Comparison of ENCODE assay signal across 25 cellular contexts in genomic region chr11:98630736-98631135, GRCh38.
A peak's percentile ranks its signal among the peaks of the same experiment; 100 is the strongest.
DNase-seq lines count a peak whose midpoint lies in the region; ATAC-seq, FAIRE-seq and TF ChIP-seq lines count a peak whose summit lies in the region.
"Had no signal": no experiment of that assay in that cellular context is flagged by ENCODE, and none has a peak within 500 bp of the region (broad histone marks: within the 10 kb centered on the region; RNA-seq: fewer than 3 reads in every experiment).

No MANE protein-coding gene starts in this region.

- no peak for DNase-seq in D721Med (ENCODE audit: insufficient read length, low spot score)
- peak; percentile 59 for DNase-seq in NCI-H146 (lab: John Stamatoyannopoulos, UW)
- peak; percentile 95 for DNase-seq in NCI-H82 (lab: John Stamatoyannopoulos, UW)
- DNase-seq in mesendoderm: peak; percentile 21
- no peak for DNase-seq in inferior parietal cortex (ENCODE audit: extremely low spot score)
- DNase-seq in trophoblast cell: no peak
- DNase-seq in NCI-H2107 treated with DMSO at 0.1 percent for 48 hours (lab: John Stamatoyannopoulos, UW; ENCODE audit: unreplicated experiment): no peak
- DNase-seq: BE2C; Caco-2; CD4-positive, CD25-positive, alpha-beta regulatory T cell; HFFc6; MV-4-11; NCI-H1436 treated with DMSO at 0.1 percent for 48 hours; NCI-H345; NCI-H526 treated with DMSO at 0.1 percent for 48 hours; PC-9; SIG-M5; T-helper 1 cell had no signal

- no peak overlapping the region for H4K12ac ChIP-seq in trophoblast cell (ENCODE audit: low read depth, low read length)

- no peaks in the 10 kb centered on the region for H3K27me3 ChIP-seq in mesendoderm (ENCODE audit: insufficient read depth, low read length, poor library complexity)
- H3K27me3 ChIP-seq in trophoblast cell (ENCODE audit: insufficient read depth, low read length): no peaks in the 10 kb centered on the region
- H3K27me3 ChIP-seq: BE2C had no signal

- H2BK15ac ChIP-seq in mesendoderm (replicated peaks; ENCODE audit: low read depth): no peak overlapping the region

- no peak overlapping the region for H2AK5ac ChIP-seq in mesendoderm (ENCODE audit: low read length)
- H2AK5ac ChIP-seq in trophoblast cell (ENCODE audit: low read length): no peak overlapping the region

- H3K18ac ChIP-seq in mesendoderm (ENCODE audit: low read length): no peak overlapping the region
- H3K18ac ChIP-seq in trophoblast cell (ENCODE audit: low read length): no peak overlapping the region

- no peak overlapping the region for H3K56ac ChIP-seq in mesendoderm (ENCODE audit: low read length)

- peak; percentile 93 for FAIRE-seq in D721Med (lab: Jason Lieb, UNC)
- FAIRE-seq: A204.1, GM12891, H54 had no signal

- no CpG with 5 or more reads among the region's 8 CpGs for WGBS in mesendoderm (ENCODE audit: extremely low coverage, insufficient coverage, low lambda C conversion rate)
- no CpG with 5 or more reads among the region's 8 CpGs for WGBS in trophoblast cell (ENCODE audit: extremely low coverage, insufficient coverage, insufficient read length)

- H4K8ac ChIP-seq in mesendoderm (ENCODE audit: low read depth, low read length): no peak overlapping the region
- no peak overlapping the region for H4K8ac ChIP-seq in trophoblast cell (ENCODE audit: low read depth, low read length)

- no peak overlapping the region for H3K4ac ChIP-seq in mesendoderm (ENCODE audit: low read depth, low read length)
- no peak overlapping the region for H3K4ac ChIP-seq in trophoblast cell (ENCODE audit: low read depth, low read length)

- H3K79me1 ChIP-seq in mesendoderm (ENCODE audit: low read length) (no peaks in the 10 kb centered on the region), trophoblast cell (ENCODE audit: low read length) (no peaks in the 10 kb centered on the region)

- no peak for TF ChIP-seq CTCF in D721Med (IDR thresholded peaks at IDR 0.05; ENCODE audit: insufficient read depth, missing control alignments)

- no peak overlapping the region for H2AFZ ChIP-seq in trophoblast cell (ENCODE audit: insufficient read depth, low read length, poor library complexity)
- H2AFZ ChIP-seq: PC-9 had no signal

- H2BK120ac ChIP-seq in mesendoderm (ENCODE audit: low read depth, low read length): no peak overlapping the region
- no peak overlapping the region for H2BK120ac ChIP-seq in trophoblast cell (ENCODE audit: insufficient read depth, low read length, poor library complexity)

- H3K79me2 ChIP-seq in mesendoderm (ENCODE audit: control insufficient read depth, insufficient read depth, low read length): no peaks in the 10 kb centered on the region
- H3K79me2 ChIP-seq in trophoblast cell (ENCODE audit: control insufficient read depth, insufficient read depth, low read length, poor library complexity): no peaks in the 10 kb centered on the region

- H3K4me3 ChIP-seq in mesendoderm (ENCODE audit: low read length): no peak overlapping the region
- H3K4me3 ChIP-seq in trophoblast cell (ENCODE audit: low read depth, low read length): no peak overlapping the region
- H3K4me3 ChIP-seq: PC-9 had no signal

- no peak overlapping the region for H3K14ac ChIP-seq in trophoblast cell (ENCODE audit: low read length)

- H3K4me2 ChIP-seq in mesendoderm (ENCODE audit: low read length) (no peak overlapping the region), trophoblast cell (ENCODE audit: low read length) (no peak overlapping the region)
- H3K4me2 ChIP-seq: KMS-11, PC-9 had no signal

- H3K23ac ChIP-seq in mesendoderm (ENCODE audit: low read length): no peak overlapping the region
- no peak overlapping the region for H3K23ac ChIP-seq in trophoblast cell (ENCODE audit: low read length)

- H4K5ac ChIP-seq in mesendoderm (ENCODE audit: low read length): no peak overlapping the region

- ATAC-seq in GM18498 (IDR thresholded peaks at IDR 0.05; ENCODE audit: unreplicated experiment): no peak
- ATAC-seq: SK-N-SH treated with all-trans-retinoic acid at 6 μM for 48 hours had no signal

- no peak overlapping the region for H2BK12ac ChIP-seq in trophoblast cell (ENCODE audit: low read length)

- no peaks in the 10 kb centered on the region for H3K36me3 ChIP-seq in mesendoderm (ENCODE audit: control insufficient read depth, insufficient read depth, low read length)
- H3K36me3 ChIP-seq in trophoblast cell (ENCODE audit: control insufficient read depth in 1 of 2, insufficient read depth in 2 of 2, low read length in 2 of 2): no peaks in the 10 kb centered on the region
- H3K36me3 ChIP-seq: BE2C had no signal

- H4K91ac ChIP-seq in trophoblast cell (ENCODE audit: low read depth, low read length): no peak overlapping the region

- no peaks in the 10 kb centered on the region for H3K9me3 ChIP-seq in trophoblast cell (ENCODE audit: insufficient read depth, low read depth, low read length)
- H3K9me3 ChIP-seq: BE2C, Caco-2 had no signal

- H3K4me1 ChIP-seq in mesendoderm (ENCODE audit: control insufficient read depth, low read depth, low read length) (no peaks in the 10 kb centered on the region), trophoblast cell (ENCODE audit: control insufficient read depth in 1 of 2, insufficient read depth in 2 of 2, low read length in 2 of 2) (no peaks in the 10 kb centered on the region)
- H3K4me1 ChIP-seq: BE2C, Caco-2 had no signal

- H3K27ac ChIP-seq in mesendoderm (ENCODE audit: low read depth, low read length): no peak overlapping the region
- H3K27ac ChIP-seq in trophoblast cell (ENCODE audit: low read depth, low read length): no peak overlapping the region
- H3K27ac ChIP-seq: KMS-11, PC-9, RWPE1 had no signal

- H2BK5ac ChIP-seq in mesendoderm (ENCODE audit: low read length) (no peak overlapping the region), trophoblast cell (ENCODE audit: low read depth, low read length, poor library complexity) (no peak overlapping the region)

- H3K9ac ChIP-seq in mesendoderm (ENCODE audit: low read length): no peak overlapping the region
- no peak overlapping the region for H3K9ac ChIP-seq in trophoblast cell (ENCODE audit: low read length)
- H3K9ac ChIP-seq: KMS-11 had no signal

Comparison
In these comparisons a context has a peak if more than half of its experiments do, and no peak if none do; other contexts are left out.
1. DNase-seq: peak in NCI-H146 (single experiment), NCI-H82 (single experiment) and mesendoderm (single experiment); none in D721Med (single experiment), inferior parietal cortex (single experiment), trophoblast cell (0 of 2) and NCI-H2107 treated with DMSO at 0.1 percent for 48 hours (single experiment).